10 cellular contexts compared by ENCODE assay signal in the genomic region with DNA sequence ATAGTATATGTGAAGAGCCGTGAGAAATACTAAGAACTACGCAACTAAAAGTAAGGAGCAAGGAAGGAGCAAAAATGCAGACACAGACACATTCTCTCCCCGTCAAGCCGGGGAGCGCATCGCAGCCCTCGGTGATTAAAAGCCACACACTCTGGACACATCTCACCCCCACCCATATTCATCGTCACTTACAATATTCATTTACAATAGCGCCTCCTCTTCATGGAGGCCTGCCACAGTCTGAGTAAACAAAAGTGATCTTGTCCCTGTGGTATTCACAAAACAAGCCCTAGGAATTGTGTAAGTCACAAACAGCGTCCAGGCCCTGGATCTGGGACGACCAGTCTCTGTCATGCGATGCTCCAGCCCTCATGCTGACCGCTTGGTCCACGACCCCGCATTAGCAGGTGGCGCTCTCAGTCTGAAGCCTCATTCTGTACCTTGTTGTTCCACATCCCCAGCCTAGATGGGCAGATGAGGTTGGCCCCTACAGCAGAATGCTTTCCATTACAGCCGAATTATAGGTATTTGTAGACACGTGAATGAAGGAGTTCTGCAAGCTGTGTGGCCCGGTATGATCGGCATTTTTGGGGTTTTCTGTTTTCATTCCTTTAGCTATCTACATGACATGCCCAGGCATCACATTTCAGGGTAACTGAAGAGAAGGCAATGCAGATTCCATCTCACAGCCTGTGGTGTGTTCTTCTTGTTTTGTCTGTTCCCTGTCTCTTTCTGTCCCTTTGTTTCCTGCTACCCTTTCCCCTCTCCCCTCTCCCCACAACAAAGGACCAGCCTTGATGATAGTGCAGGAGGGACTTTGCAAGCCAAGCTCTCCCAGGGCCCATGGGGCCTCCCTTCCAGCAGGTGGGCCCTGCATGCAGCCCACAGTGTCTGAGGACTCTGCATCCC.
DNase-seq lines count a peak whose midpoint lies in the region; ATAC-seq and TF ChIP-seq lines count a peak whose summit lies in the region.
"Had no signal": no experiment of that assay in that cellular context is flagged by ENCODE, and none has a peak within 500 bp of the region (broad histone marks: within the 10 kb centered on the region; RNA-seq: fewer than 3 reads in every experiment).

No MANE protein-coding gene starts in this region.

- H3K9ac ChIP-seq in colonic mucosa (ENCODE audit: low read depth in 2 of 2, low read length in 2 of 2) = peak overlapping the region in 1 of 2 donors; percentile 43
- no peak overlapping the region for H3K9ac ChIP-seq in muscle layer of colon (ENCODE audit: low read length)

- H3K9me3 ChIP-seq in colonic mucosa = no peaks in the 10 kb centered on the region
- no peaks in the 10 kb centered on the region for H3K9me3 ChIP-seq in muscle layer of colon (ENCODE audit: low read length)
- H3K9me3 ChIP-seq: body of pancreas had no signal

- H3K36me3 ChIP-seq in colonic mucosa (no peaks in the 10 kb centered on the region), muscle layer of colon (ENCODE audit: insufficient read depth, low read length) (peaks cover 16% of the 10 kb centered on the region)

- intact Hi-C loops in colonic mucosa (cut with DNase I) = no loop called here
- intact Hi-C loops in cardiac septum (cut with DNase I) = no loop called here
- intact Hi-C loops in Calu3 (cut with micrococcal nuclease; ENCODE audit: unreplicated experiment) = no loop called here

- peak overlapping the region; percentile 56 for H3K4me3 Mint-ChIP-seq in stimulated activated naive CD8-positive, alpha-beta T cell treated with anti-CD3 and anti-CD28 coated beads, Interleukin-15, Interleukin-2, amounts not matched to agents 100 ng/mL and 50 ng/mL, for 24 hours
- no peak overlapping the region for H3K4me3 Mint-ChIP-seq in Calu3 (ENCODE audit: low read depth, unreplicated experiment)

- TF ChIP-seq CTCF in colonic mucosa (IDR thresholded peaks at IDR 0.05) = no peak
- TF ChIP-seq CTCF in Calu3 (IDR thresholded peaks at IDR 0.05; ENCODE audit: unreplicated experiment) = no peak

- CTCF ChIA-PET in Calu3 (lab: Charles Lee) = no interaction called here

- H3K36me3 Mint-ChIP-seq in stimulated activated naive CD8-positive, alpha-beta T cell treated with anti-CD3 and anti-CD28 coated beads, Interleukin-15, Interleukin-2, amounts not matched to agents 100 ng/mL and 50 ng/mL, for 24 hours (ENCODE audit: low read depth) = peaks cover 54% of the 10 kb centered on the region
- H3K36me3 Mint-ChIP-seq in Calu3 (ENCODE audit: insufficient read depth, unreplicated experiment) = peaks cover 8% of the 10 kb centered on the region

- no peaks in the 10 kb centered on the region for H3K4me1 ChIP-seq in colonic mucosa
- peaks cover 19% of the 10 kb centered on the region for H3K4me1 ChIP-seq in muscle layer of colon (ENCODE audit: insufficient read depth, low read length)
- H3K4me1 ChIP-seq: body of pancreas had no signal

- H3K27me3 Mint-ChIP-seq in stimulated activated naive CD8-positive, alpha-beta T cell treated with anti-CD3 and anti-CD28 coated beads, Interleukin-15, Interleukin-2, amounts not matched to agents 100 ng/mL and 50 ng/mL, for 24 hours = no peaks in the 10 kb centered on the region
- H3K27me3 Mint-ChIP-seq in Calu3 (ENCODE audit: unreplicated experiment) = no peaks in the 10 kb centered on the region

- H3K27ac Mint-ChIP-seq in stimulated activated naive CD8-positive, alpha-beta T cell treated with anti-CD3 and anti-CD28 coated beads, Interleukin-15, Interleukin-2, amounts not matched to agents 100 ng/mL and 50 ng/mL, for 24 hours = peak overlapping the region; percentile 76
- H3K27ac Mint-ChIP-seq in Calu3 (ENCODE audit: unreplicated experiment) = no peak overlapping the region

- H3K9me3 Mint-ChIP-seq in stimulated activated naive CD8-positive, alpha-beta T cell treated with anti-CD3 and anti-CD28 coated beads, Interleukin-15, Interleukin-2, amounts not matched to agents 100 ng/mL and 50 ng/mL, for 24 hours = no peaks in the 10 kb centered on the region
- H3K9me3 Mint-ChIP-seq in Calu3 (ENCODE audit: low read depth, unreplicated experiment) = no peaks in the 10 kb centered on the region

- peaks cover 63% of the 10 kb centered on the region for H3K4me1 Mint-ChIP-seq in stimulated activated naive CD8-positive, alpha-beta T cell treated with anti-CD3 and anti-CD28 coated beads, Interleukin-15, Interleukin-2, amounts not matched to agents 100 ng/mL and 50 ng/mL, for 24 hours (ENCODE audit: low read depth)
- H3K4me1 Mint-ChIP-seq in Calu3 (ENCODE audit: low read depth, unreplicated experiment) = no peaks in the 10 kb centered on the region

- H3K27me3 ChIP-seq in colonic mucosa (no peaks in the 10 kb centered on the region), muscle layer of colon (ENCODE audit: control insufficient read depth in 1 of 2, insufficient read depth in 2 of 2, low read length in 2 of 2) (no peaks in the 10 kb centered on the region)
- H3K27me3 ChIP-seq: body of pancreas had no signal

- BruUV-seq in Calu3 (replicated peaks; lab: Mats Ljungman, UMichigan) = no TSS peak

- no peak overlapping the region for H3K27ac ChIP-seq in colonic mucosa
- H3K27ac ChIP-seq in muscle layer of colon (ENCODE audit: low read depth, low read length) = peak overlapping the region; percentile 17
- H3K27ac ChIP-seq: body of pancreas had no signal

- H3K4me3 ChIP-seq in colonic mucosa = no peak overlapping the region
- peak overlapping the region in 1 of 2 donors; percentile 14 for H3K4me3 ChIP-seq in muscle layer of colon (ENCODE audit: low read depth in 1 of 2, low read length in 2 of 2)
- H3K4me3 ChIP-seq: body of pancreas had no signal

- no peak for DNase-seq in stimulated activated naive CD8-positive, alpha-beta T cell treated with anti-CD3 and anti-CD28 coated beads, Interleukin-15, Interleukin-2, amounts not matched to agents 100 U/mL and 50 U/mL, for 24 hours
- DNase-seq in colonic mucosa = peak; percentile 38
- no peak for DNase-seq in cardiac septum (ENCODE audit: low spot score)
- no peak for DNase-seq in stimulated activated CD4-positive, alpha-beta T cell treated with anti-CD3 and anti-CD28 coated beads, Interleukin-2, amount 100 ng/mL, for 24 hours
- no peak for DNase-seq in Calu3
- DNase-seq: SIG-M5 had no signal

- no peak for ATAC-seq in stimulated activated naive CD8-positive, alpha-beta T cell treated with anti-CD3 and anti-CD28 coated beads, Interleukin-15, Interleukin-2, amounts not matched to agents 100 U/mL and 50 U/mL, for 24 hours
- ATAC-seq in HG03571 (IDR thresholded peaks at IDR 0.05; ENCODE audit: unreplicated experiment) = no peak
- ATAC-seq: body of pancreas had no signal
